ENCODE assay signal across 10 cellular contexts in genomic region chr11:114135737-114136151, GRCh38.
DNase-seq lines count a peak whose midpoint lies in the region; ATAC-seq lines count a peak whose summit lies in the region.
"Had no signal": no experiment of that assay in that cellular context is flagged by ENCODE, and none has a peak within 500 bp of the region (broad histone marks: within the 10 kb centered on the region; RNA-seq: fewer than 3 reads in every experiment).

No MANE protein-coding gene starts in this region.

- H3K27me3 ChIP-seq in H7 (ENCODE audit: control insufficient read depth, insufficient read depth, low read length), result no peaks in the 10 kb centered on the region; the same call in 1 of the 2 replicates
- no peaks in the 10 kb centered on the region for H3K27me3 ChIP-seq in stomach smooth muscle (ENCODE audit: control insufficient read depth in 1 of 2, insufficient read depth in 2 of 2, low read length in 2 of 2)

- peak overlapping the region; percentile 18 for H3K27ac ChIP-seq in stomach smooth muscle (ENCODE audit: low read length)

- CTCF ChIA-PET in activated CD4-positive, alpha-beta T cell treated with anti-CD3 and anti-CD28 coated beads for 36 hours (lab: Charles Lee), result no interaction called here

- no peak for ATAC-seq in activated CD4-positive, alpha-beta T cell treated with anti-CD3 and anti-CD28 coated beads for 36 hours
- ATAC-seq in HG02981 (IDR thresholded peaks at IDR 0.05; ENCODE audit: unreplicated experiment), result no peak

- H3K9me3 ChIP-seq in stomach smooth muscle (ENCODE audit: control insufficient read depth in 2 of 2, low read length in 2 of 2), result no peaks in the 10 kb centered on the region

- H3K4me1 ChIP-seq in stomach smooth muscle (ENCODE audit: control insufficient read depth, insufficient read depth, low read length), result peaks cover 73% of the 10 kb centered on the region

- H3K4me3 ChIP-seq in H7 (ENCODE audit: insufficient read depth, low read depth, low read length), result no peak overlapping the region
- H3K4me3 ChIP-seq in stomach smooth muscle (ENCODE audit: low read length in 2 of 2), result no peak overlapping the region

- no peak overlapping the region for H3K4me3 Mint-ChIP-seq in activated CD4-positive, alpha-beta T cell treated with anti-CD3 and anti-CD28 coated beads for 36 hours

- H3K9me3 Mint-ChIP-seq in activated CD4-positive, alpha-beta T cell treated with anti-CD3 and anti-CD28 coated beads for 36 hours (ENCODE audit: low read depth), result no peaks in the 10 kb centered on the region

- intact Hi-C loops in activated CD4-positive, alpha-beta T cell treated with anti-CD3 and anti-CD28 coated beads for 36 hours (cut with DNase I, micrococcal nuclease), result no loop called here

- H3K36me3 Mint-ChIP-seq in activated CD4-positive, alpha-beta T cell treated with anti-CD3 and anti-CD28 coated beads for 36 hours (ENCODE audit: low read depth), result no peaks in the 10 kb centered on the region

- DNase-seq in H7 (peak; percentile 57), amniotic epithelial cell (ENCODE audit: low read depth) (peak; percentile 94), iPS DF 4.7 (ENCODE audit: extremely low read depth, low spot score) (peak; percentile 11), mesenteric fat pad (ENCODE audit: low spot score) (no peak)
- DNase-seq in activated naive CD4-positive, alpha-beta T cell treated with Interleukin-2 at 50 U/mL for 16 hours, result no peak
- no peak for DNase-seq in activated CD4-positive, alpha-beta T cell treated with anti-CD3 and anti-CD28 coated beads for 36 hours
- DNase-seq: activated T-cell treated with anti-CD3 and anti-CD28 coated beads, Interleukin-2, amount 50 U/mL, for 1 hour; NCI-H2107 had no signal

- peak overlapping the region in 1 of 2 donors; percentile 29 for H3K9ac ChIP-seq in stomach smooth muscle (ENCODE audit: low read length in 2 of 2)

- peaks cover 30% of the 10 kb centered on the region for H3K4me1 Mint-ChIP-seq in activated CD4-positive, alpha-beta T cell treated with anti-CD3 and anti-CD28 coated beads for 36 hours

- no peaks in the 10 kb centered on the region for H3K27me3 Mint-ChIP-seq in activated CD4-positive, alpha-beta T cell treated with anti-CD3 and anti-CD28 coated beads for 36 hours

- no peaks in the 10 kb centered on the region for H3K36me3 ChIP-seq in H7 (replicated peaks; ENCODE audit: control insufficient read depth, insufficient read depth, low read length)
- H3K36me3 ChIP-seq in stomach smooth muscle (ENCODE audit: control insufficient read depth in 2 of 2, insufficient read depth in 2 of 2, low read length in 2 of 2), result peaks cover 0 to 3% of the 10 kb centered on the region in 2 donors

- POLR2A ChIA-PET in activated CD4-positive, alpha-beta T cell treated with anti-CD3 and anti-CD28 coated beads for 36 hours (lab: Charles Lee), result no interaction called here

- no peak overlapping the region for H3K27ac Mint-ChIP-seq in activated CD4-positive, alpha-beta T cell treated with anti-CD3 and anti-CD28 coated beads for 36 hours

Comparison
In these comparisons a context has a peak if more than half of its experiments do, and no peak if none do; other contexts are left out.
1. DNase-seq: peak in H7 (single experiment), amniotic epithelial cell (single experiment) and iPS DF 4.7 (single experiment); none in mesenteric fat pad (single experiment), activated naive CD4-positive, alpha-beta T cell treated with Interleukin-2 at 50 U/mL for 16 hours (single experiment) and activated CD4-positive, alpha-beta T cell treated with anti-CD3 and anti-CD28 coated beads for 36 hours (single experiment).